ENCODE assay signal across 2 cellular contexts in the genomic region with DNA sequence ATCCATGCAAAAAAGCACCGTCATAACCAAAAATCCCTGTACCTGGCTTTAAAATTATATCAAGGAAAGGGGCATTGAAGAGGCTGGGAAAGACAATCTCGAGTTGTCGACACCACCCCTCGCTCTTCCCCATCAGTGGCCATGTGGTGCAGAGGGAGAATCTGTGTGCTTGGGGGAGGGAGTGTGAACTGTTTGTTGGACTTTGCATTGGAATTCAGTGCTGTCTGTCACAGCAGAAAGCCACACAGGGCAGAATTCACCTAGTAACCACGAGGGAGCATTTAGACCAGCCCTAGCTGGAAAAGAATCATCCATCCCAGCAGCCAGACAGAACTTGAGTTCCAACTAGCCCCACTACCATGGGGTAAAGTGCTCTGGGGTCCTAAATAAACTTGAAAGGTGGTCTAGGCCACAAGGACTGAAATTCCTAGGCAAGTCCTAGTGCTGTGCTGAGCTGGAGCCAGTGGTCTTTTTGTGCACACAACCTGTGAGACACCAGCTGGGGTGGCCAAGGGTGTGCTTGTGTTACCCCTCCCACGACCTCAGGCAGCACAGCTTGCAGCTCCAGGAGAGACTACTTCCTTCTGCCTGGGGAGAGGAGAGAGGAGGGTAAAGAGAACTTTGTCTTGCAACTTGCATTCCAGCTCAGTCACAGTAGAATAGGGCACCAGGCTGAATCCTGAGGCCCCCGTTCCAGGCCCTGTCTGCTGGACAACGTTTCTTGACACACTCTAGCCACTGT.
TF ChIP-seq lines count a peak whose summit lies in the region.

No MANE protein-coding gene starts in this region.

TF ChIP-seq in HEK293T, 16 proteins besides CTCF, POLR2A, EP300 and RAD21:
- TF ChIP-seq SP1 (IDR thresholded peaks at IDR 0.05) = no peak
- TF ChIP-seq, protein P1, sequence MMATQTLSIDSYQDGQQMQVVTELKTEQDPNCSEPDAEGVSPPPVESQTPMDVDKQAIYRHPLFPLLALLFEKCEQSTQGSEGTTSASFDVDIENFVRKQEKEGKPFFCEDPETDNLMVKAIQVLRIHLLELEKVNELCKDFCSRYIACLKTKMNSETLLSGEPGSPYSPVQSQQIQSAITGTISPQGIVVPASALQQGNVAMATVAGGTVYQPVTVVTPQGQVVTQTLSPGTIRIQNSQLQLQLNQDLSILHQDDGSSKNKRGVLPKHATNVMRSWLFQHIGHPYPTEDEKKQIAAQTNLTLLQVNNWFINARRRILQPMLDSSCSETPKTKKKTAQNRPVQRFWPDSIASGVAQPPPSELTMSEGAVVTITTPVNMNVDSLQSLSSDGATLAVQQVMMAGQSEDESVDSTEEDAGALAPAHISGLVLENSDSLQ (IDR thresholded peaks at IDR 0.05) = peak; percentile 33; the same call in 1 of the 2 replicates

TF ChIP-seq in K562, 482 proteins besides CTCF, POLR2A, EP300 and RAD21:
- TF ChIP-seq, protein P1 (IDR thresholded peaks at IDR 0.05) = peak; percentile 34; the same call in 1 of the 2 replicates
- TF ChIP-seq, protein P2, sequence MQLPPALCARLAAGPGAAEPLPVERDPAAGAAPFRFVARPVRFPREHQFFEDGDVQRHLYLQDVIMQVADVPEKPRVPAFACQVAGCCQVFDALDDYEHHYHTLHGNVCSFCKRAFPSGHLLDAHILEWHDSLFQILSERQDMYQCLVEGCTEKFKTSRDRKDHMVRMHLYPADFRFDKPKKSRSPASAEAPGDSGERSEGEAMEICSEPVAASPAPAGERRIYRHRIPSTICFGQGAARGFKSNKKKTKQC (CRISPR knock-in tag; IDR thresholded peaks at IDR 0.05) = no peak
- TF ChIP-seq ZNF766 (CRISPR knock-in tag; conservative IDR thresholded peaks at IDR 0.05) (no peak), PTRF (tag; IDR thresholded peaks at IDR 0.05) (no peak)
